ENCODE assay signal across 26 cellular contexts in the genomic region with DNA sequence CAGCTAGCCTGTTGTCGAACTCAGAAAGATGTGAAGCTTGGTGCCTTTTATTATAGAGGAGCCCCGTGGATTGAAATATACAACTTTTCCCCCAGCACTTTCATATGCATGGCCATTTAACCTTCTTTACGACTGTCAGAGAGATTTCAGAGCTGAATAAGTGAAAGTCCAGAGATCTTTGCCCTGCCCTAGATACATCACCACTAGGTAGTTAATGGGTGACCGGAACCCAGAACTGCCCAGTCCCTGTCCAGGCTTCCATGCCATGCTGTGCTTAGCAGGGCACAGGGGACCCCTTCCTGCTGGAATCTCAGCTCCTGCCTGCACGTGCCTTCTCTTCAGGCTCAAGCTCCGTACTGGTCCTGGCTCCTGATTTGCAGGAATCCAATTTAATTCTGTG. TPM values are rescaled to one million over a fixed set of nuclear protein-coding genes. Genes with fewer than 3 reads are reported as not detected.
"Had no signal": no experiment of that assay in that cellular context is flagged by ENCODE, and none has a peak within 500 bp of the region (broad histone marks: within the 10 kb centered on the region; RNA-seq: fewer than 3 reads in every experiment).

No MANE protein-coding gene starts in this region.

- H3K27me3 Mint-ChIP-seq: activated T-helper 17 cell treated with anti-CD3 and anti-CD28 coated beads, Interleukin-2, amount 50 U/mL, for 72 hours had no signal

- H3K27ac ChIP-seq: foreskin keratinocyte, neutrophil, ovary, prostate gland, spleen, thyroid gland had no signal

- H3K4me3 ChIP-seq: ovary, prostate gland, spleen, thyroid gland had no signal

- H3K27me3 ChIP-seq: foreskin keratinocyte, ovary, thyroid gland had no signal

- H3K36me3 Mint-ChIP-seq: activated naive CD4-positive, alpha-beta T cell treated with anti-CD3 and anti-CD28 coated beads, Interleukin-2, amount 50 U/mL, for 72 hours; mesothelial cell of epicardium; natural killer cell; WTC11 had no signal

- H3K36me3 ChIP-seq: neutrophil, ovary, prostate gland, spleen, thyroid gland had no signal

- DNase-seq: activated CD4-positive, alpha-beta T cell treated with anti-CD3 and anti-CD28 coated beads, Interleukin-2, amount 50 U/mL, for 4 hours; activated CD8-positive, alpha-beta memory T cell treated with anti-CD3 and anti-CD28 coated beads for 24 hours; activated CD8-positive, alpha-beta memory T cell treated with anti-CD3 and anti-CD28 coated beads, Interleukin-2, amount 50 U/mL, for 4 hours; activated T-cell treated with anti-CD3 and anti-CD28 coated beads, Interleukin-2, amount 50 U/mL, for 24 hours; effector memory CD4-positive, alpha-beta T cell; foreskin keratinocyte; mammary epithelial cell; natural killer cell; ovary; spleen; stimulated activated CD4-positive, alpha-beta T cell treated with anti-CD3 and anti-CD28 coated beads, Interleukin-4, amount 100 ng/mL, for 1 hour; stimulated activated naive CD4-positive, alpha-beta T cell treated with Interleukin-2 at 50 U/mL for 16 hours; T-helper 9 cell; thyroid gland had no signal

- H3K9me3 ChIP-seq: neutrophil, ovary, prostate gland, spleen, thyroid gland had no signal

- H3K4me1 Mint-ChIP-seq: activated T-helper 17 cell treated with anti-CD3 and anti-CD28 coated beads, Interleukin-2, amount 50 U/mL, for 72 hours had no signal

- H3K4me3 Mint-ChIP-seq: activated T-cell treated with anti-CD3 and anti-CD28 coated beads, Interleukin-2, amount 50 U/mL, for 24 hours; activated T-helper 17 cell treated with anti-CD3 and anti-CD28 coated beads, Interleukin-2, amount 50 U/mL, for 72 hours; central memory CD8-positive, alpha-beta T cell; mesothelial cell of epicardium; natural killer cell; WTC11 had no signal

- FAIRE-seq: astrocyte, colon, islet of Langerhans had no signal

- H3K4me1 ChIP-seq: prostate gland had no signal

- H3K9me3 Mint-ChIP-seq: activated naive CD4-positive, alpha-beta T cell treated with anti-CD3 and anti-CD28 coated beads, Interleukin-2, amount 50 U/mL, for 72 hours; activated T-cell treated with anti-CD3 and anti-CD28 coated beads, Interleukin-2, amount 50 U/mL, for 24 hours; activated T-helper 17 cell treated with anti-CD3 and anti-CD28 coated beads, Interleukin-2, amount 50 U/mL, for 72 hours; central memory CD8-positive, alpha-beta T cell; mesothelial cell of epicardium; natural killer cell; WTC11 had no signal

- H3K27ac Mint-ChIP-seq: activated T-cell treated with anti-CD3 and anti-CD28 coated beads, Interleukin-2, amount 50 U/mL, for 24 hours; activated T-helper 17 cell treated with anti-CD3 and anti-CD28 coated beads, Interleukin-2, amount 50 U/mL, for 72 hours; mesothelial cell of epicardium; natural killer cell; WTC11 had no signal

- ATAC-seq: activated naive CD4-positive, alpha-beta T cell treated with anti-CD3 and anti-CD28 coated beads, Interleukin-2, amount 50 U/mL, for 72 hours; activated T-helper 17 cell treated with anti-CD3 and anti-CD28 coated beads, Interleukin-2, amount 50 U/mL, for 72 hours; foreskin keratinocyte; natural killer cell; sciatic nerve; WTC11 had no signal

RNA-seq across cellular contexts. Expression of a gene that starts 32.2 kb away (rescaled TPM):
- total RNA-seq: activated naive CD4-positive, alpha-beta T cell treated with anti-CD3 and anti-CD28 coated beads, Interleukin-2, amount 50 U/mL, for 72 hours; activated T-helper 17 cell treated with anti-CD3 and anti-CD28 coated beads, Interleukin-2, amount 50 U/mL, for 72 hours; astrocyte; foreskin keratinocyte; natural killer cell; T-helper 1 cell treated with Interleukin-12 subunit alpha and Interleukin-12 subunit beta and Interleukin-4 antibody, amounts not matched to agents 30 ng/mL and 1 ng/mL, for 36 hours had no signal
- polyA plus RNA-seq: foreskin keratinocyte, mammary epithelial cell had no signal
